Comparison of ENCODE assay signal across 16 cellular contexts in the genomic region with DNA sequence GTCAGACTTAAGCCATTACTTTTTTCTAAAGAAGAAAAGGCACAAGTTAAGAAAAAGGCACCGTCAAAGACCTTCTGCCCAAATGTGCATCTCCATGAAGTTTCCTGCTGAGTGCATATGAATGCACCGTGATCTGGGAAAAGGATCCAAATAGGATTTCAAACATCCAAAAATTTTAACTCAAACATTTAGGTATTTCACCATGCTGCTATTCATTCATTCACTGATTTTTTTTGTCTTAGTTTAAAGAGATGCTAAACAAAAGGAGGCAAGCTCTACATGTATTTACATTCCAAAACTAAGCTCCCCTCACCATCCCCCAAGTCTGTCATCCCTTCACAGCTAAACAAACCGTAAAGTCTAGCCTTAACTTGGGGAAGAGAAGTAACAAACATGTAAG.
"Had no signal": no experiment of that assay in that cellular context is flagged by ENCODE, and none has a peak within 500 bp of the region (broad histone marks: within the 10 kb centered on the region; RNA-seq: fewer than 3 reads in every experiment).

No MANE protein-coding gene starts in this region.

- H3K9me3 ChIP-seq: thyroid gland had no signal

- DNase-seq: activated B cell treated with CpG ODN at 0.5 μM for 24 hours; activated CD4-positive, alpha-beta T cell treated with anti-CD3 and anti-CD28 coated beads, Interleukin-2, amount 10 ng/mL, durations not matched to agents 7 days and 5 days; activated effector memory CD4-positive, alpha-beta T cell treated with Interleukin-2 at 50 U/mL for 16 hours; activated T-cell treated with anti-CD3 and anti-CD28 coated beads, Interleukin-2, amount 50 U/mL, for 24 hours; amniotic stem cell; body of pancreas; central memory CD4-positive, alpha-beta T cell; effector CD8-positive, alpha-beta T cell; hypothalamus; retina; T-helper 17 cell; thyroid gland; uterus had no signal

- H3K27me3 ChIP-seq: body of pancreas, thyroid gland, uterus had no signal

- H3K4me1 ChIP-seq: body of pancreas, thyroid gland, uterus had no signal

- ATAC-seq: body of pancreas, T-helper 17 cell had no signal

- H3K4me3 Mint-ChIP-seq: activated B cell treated with CpG ODN at 0.5 μM for 24 hours; activated CD4-positive, alpha-beta T cell treated with anti-CD3 and anti-CD28 coated beads, Interleukin-2, amount 10 ng/mL, durations not matched to agents 7 days and 5 days; activated naive CD4-positive, alpha-beta T cell treated with anti-CD3 and anti-CD28 coated beads, Interleukin-2, amount 50 U/mL, for 24 hours; activated T-cell treated with anti-CD3 and anti-CD28 coated beads, Interleukin-2, amount 50 U/mL, for 24 hours; T-helper 17 cell had no signal

- H3K27ac Mint-ChIP-seq: activated B cell treated with CpG ODN at 0.5 μM for 24 hours; activated CD4-positive, alpha-beta T cell treated with anti-CD3 and anti-CD28 coated beads, Interleukin-2, amount 10 ng/mL, durations not matched to agents 7 days and 5 days; activated naive CD4-positive, alpha-beta T cell treated with anti-CD3 and anti-CD28 coated beads, Interleukin-2, amount 50 U/mL, for 24 hours; activated T-cell treated with anti-CD3 and anti-CD28 coated beads, Interleukin-2, amount 50 U/mL, for 24 hours; T-helper 17 cell had no signal

- H3K27ac ChIP-seq: body of pancreas, coronary artery, epithelial cell of prostate, thyroid gland, uterus had no signal

- H3K9me3 Mint-ChIP-seq: activated B cell treated with CpG ODN at 0.5 μM for 24 hours had no signal

- H3K36me3 ChIP-seq: thyroid gland, uterus had no signal

- H3K4me3 ChIP-seq: body of pancreas, coronary artery, thyroid gland, uterus had no signal

- H3K27me3 Mint-ChIP-seq: activated B cell treated with CpG ODN at 0.5 μM for 24 hours; activated CD4-positive, alpha-beta T cell treated with anti-CD3 and anti-CD28 coated beads, Interleukin-2, amount 10 ng/mL, durations not matched to agents 7 days and 5 days; activated naive CD4-positive, alpha-beta T cell treated with anti-CD3 and anti-CD28 coated beads, Interleukin-2, amount 50 U/mL, for 24 hours; activated T-cell treated with anti-CD3 and anti-CD28 coated beads, Interleukin-2, amount 50 U/mL, for 24 hours; T-helper 17 cell had no signal
